Comparison of ENCODE assay signal across 9 cellular contexts in genomic region chr6:55617272-55617671, GRCh38. TPM values are rescaled to one million over a fixed set of nuclear protein-coding genes. Genes with fewer than 3 reads are reported as not detected.
A peak's percentile ranks its signal among the peaks of the same experiment; 100 is the strongest.
DNase-seq lines count a peak whose midpoint lies in the region; ATAC-seq and TF ChIP-seq lines count a peak whose summit lies in the region.
"Had no signal": no experiment of that assay in that cellular context is flagged by ENCODE, and none has a peak within 500 bp of the region (broad histone marks: within the 10 kb centered on the region; RNA-seq: fewer than 3 reads in every experiment).

No MANE protein-coding gene starts in this region.

- H3K27me3 Mint-ChIP-seq in Caco-2 (ENCODE audit: insufficient read depth, unreplicated experiment), result no peaks in the 10 kb centered on the region
- H3K27me3 Mint-ChIP-seq in activated CD4-positive, alpha-beta memory T cell treated with anti-CD3 and anti-CD28 coated beads for 36 hours, result no peaks in the 10 kb centered on the region
- H3K27me3 Mint-ChIP-seq: IgD-negative memory B cell had no signal

- H3K9me3 Mint-ChIP-seq in Caco-2 (ENCODE audit: unreplicated experiment), result peaks cover 13% of the 10 kb centered on the region
- H3K9me3 Mint-ChIP-seq in activated CD4-positive, alpha-beta memory T cell treated with anti-CD3 and anti-CD28 coated beads for 36 hours, result peaks cover 23% of the 10 kb centered on the region

- TF ChIP-seq CTCF in Caco-2 (IDR thresholded peaks at IDR 0.05; ENCODE audit: insufficient read depth in 1 of 2, low read depth in 1 of 2, low read length in 1 of 2, severe bottlenecking in 1 of 2, unreplicated experiment in 1 of 2), result peak; percentile 47 to 48
- TF ChIP-seq CTCF in VCaP (conservative IDR thresholded peaks at IDR 0.05), result peak; percentile 68
- TF ChIP-seq CTCF in gastrocnemius medialis (IDR thresholded peaks at IDR 0.05 in 4 of 5, conservative IDR thresholded peaks at IDR 0.05 in 1 of 5), result no peak

- H3K4me1 ChIP-seq in Caco-2 (no peaks in the 10 kb centered on the region), gastrocnemius medialis (no peaks in the 10 kb centered on the region)

- H3K27me3 ChIP-seq in Caco-2 (replicated peaks; ENCODE audit: control insufficient read depth, insufficient read depth, low read length) (no peaks in the 10 kb centered on the region), gastrocnemius medialis (no peaks in the 10 kb centered on the region)

- CTCF ChIA-PET in Caco-2 (lab: Charles Lee), result interaction anchor here (0.6 to 1.2 kb wide), 3 partner anchors 269 to 925 kb away, joined by 3 read pairs; no protein-coding TSS in a partner anchor
- CTCF ChIA-PET in activated CD4-positive, alpha-beta memory T cell treated with anti-CD3 and anti-CD28 coated beads for 36 hours (lab: Charles Lee), result no interaction called here

- H3K27ac ChIP-seq in VCaP, result no peak overlapping the region
- H3K27ac ChIP-seq in gastrocnemius medialis, result no peak overlapping the region

- peak in 1 of 2 experiments; percentile 50 for DNase-seq in Caco-2
- peak; percentile 59 to 78 for DNase-seq in Kasumi-1 (lab: John Stamatoyannopoulos, UW)
- peak; percentile 41 for DNase-seq in kidney tubule cell (ENCODE audit: low spot score)
- DNase-seq in activated CD4-positive, alpha-beta memory T cell treated with anti-CD3 and anti-CD28 coated beads for 36 hours, result no peak
- no peak for DNase-seq in gastrocnemius medialis

- ATAC-seq in GM19025 (IDR thresholded peaks at IDR 0.05; ENCODE audit: low read depth, unreplicated experiment) (peak; percentile 73), gastrocnemius medialis (no peak), GM19467 (IDR thresholded peaks at IDR 0.05; ENCODE audit: unreplicated experiment) (no peak)

- H3K36me3 Mint-ChIP-seq in Caco-2 (ENCODE audit: insufficient read depth, unreplicated experiment), result no peaks in the 10 kb centered on the region
- H3K36me3 Mint-ChIP-seq in activated CD4-positive, alpha-beta memory T cell treated with anti-CD3 and anti-CD28 coated beads for 36 hours, result no peaks in the 10 kb centered on the region
- H3K36me3 Mint-ChIP-seq: IgD-negative memory B cell had no signal

- H3K4me3 Mint-ChIP-seq in Caco-2 (ENCODE audit: unreplicated experiment), result no peak overlapping the region
- H3K4me3 Mint-ChIP-seq in activated CD4-positive, alpha-beta memory T cell treated with anti-CD3 and anti-CD28 coated beads for 36 hours, result no peak overlapping the region
- H3K4me3 Mint-ChIP-seq: IgD-negative memory B cell had no signal

- H3K4me1 Mint-ChIP-seq in Caco-2 (ENCODE audit: low read depth, unreplicated experiment), result no peaks in the 10 kb centered on the region
- no peaks in the 10 kb centered on the region for H3K4me1 Mint-ChIP-seq in activated CD4-positive, alpha-beta memory T cell treated with anti-CD3 and anti-CD28 coated beads for 36 hours (ENCODE audit: low read depth)
- H3K4me1 Mint-ChIP-seq: IgD-negative memory B cell had no signal

- BruUV-seq in Caco-2 (replicated peaks; lab: Mats Ljungman, UMichigan), result no TSS peak

- no peak for TF ChIP-seq POLR2A in gastrocnemius medialis (IDR thresholded peaks at IDR 0.05)

- intact Hi-C loops in Caco-2 (cut with micrococcal nuclease; ENCODE audit: unreplicated experiment) (loop anchor here (1.0 to 5.0 kb wide), 4 partner anchors 172 to 340 kb away; no protein-coding TSS in a partner anchor), gastrocnemius medialis (cut with DNase I; ENCODE audit: low total_unique reads) (no loop called here)
- intact Hi-C loops in activated CD4-positive, alpha-beta memory T cell treated with anti-CD3 and anti-CD28 coated beads for 36 hours (cut with micrococcal nuclease), result no loop called here

- H3K4me3 ChIP-seq in Caco-2 (ENCODE audit: low read depth, low read length) (no peak overlapping the region), gastrocnemius medialis (no peak overlapping the region)

- in situ Hi-C loops in gastrocnemius medialis (cut with MboI; ENCODE audit: low sequenced_read_pairs in 4 of 4), result no loop called here

- H3K27ac Mint-ChIP-seq in Caco-2 (ENCODE audit: unreplicated experiment), result no peak overlapping the region
- no peak overlapping the region for H3K27ac Mint-ChIP-seq in activated CD4-positive, alpha-beta memory T cell treated with anti-CD3 and anti-CD28 coated beads for 36 hours
- H3K27ac Mint-ChIP-seq: IgD-negative memory B cell had no signal

- H3K9me3 ChIP-seq in Caco-2, result no peaks in the 10 kb centered on the region
- H3K9me3 ChIP-seq in gastrocnemius medialis, result no peaks in the 10 kb centered on the region

- POLR2A ChIA-PET in Caco-2 (lab: Charles Lee), result no interaction called here
- POLR2A ChIA-PET in activated CD4-positive, alpha-beta memory T cell treated with anti-CD3 and anti-CD28 coated beads for 36 hours (lab: Charles Lee), result no interaction called here

- H3K36me3 ChIP-seq in Caco-2 (ENCODE audit: control insufficient read depth, insufficient read depth, low read length) (no peaks in the 10 kb centered on the region), gastrocnemius medialis (no peaks in the 10 kb centered on the region)

RNA-seq across cellular contexts. Expression of gene HMGCLL1, which starts 38.3 kb away (rescaled TPM):
- 0.19 TPM in 1 of 2 replicates, not detected in the other for total RNA-seq in Caco-2 (2022)
- not detected for total RNA-seq in activated CD4-positive, alpha-beta memory T cell treated with anti-CD3 and anti-CD28 coated beads for 36 hours
- total RNA-seq in gastrocnemius medialis, result 1 to 10 TPM in 2 of 4 donors, under 1 TPM in 2; 0.53 to 3.6 (median 1.2) TPM

Comparison
In these comparisons a context has a peak if more than half of its experiments do, and no peak if none do; other contexts are left out.
1. DNase-seq: peak in Kasumi-1 (2 of 2) and kidney tubule cell (single experiment); none in activated CD4-positive, alpha-beta memory T cell treated with anti-CD3 and anti-CD28 coated beads for 36 hours (single experiment) and gastrocnemius medialis (0 of 2).
2. CTCF ChIP-seq: peak in Caco-2 (2 of 2) and VCaP (single experiment); none in gastrocnemius medialis (0 of 5).